Comparison of ENCODE assay signal across 21 cellular contexts in the genomic region with DNA sequence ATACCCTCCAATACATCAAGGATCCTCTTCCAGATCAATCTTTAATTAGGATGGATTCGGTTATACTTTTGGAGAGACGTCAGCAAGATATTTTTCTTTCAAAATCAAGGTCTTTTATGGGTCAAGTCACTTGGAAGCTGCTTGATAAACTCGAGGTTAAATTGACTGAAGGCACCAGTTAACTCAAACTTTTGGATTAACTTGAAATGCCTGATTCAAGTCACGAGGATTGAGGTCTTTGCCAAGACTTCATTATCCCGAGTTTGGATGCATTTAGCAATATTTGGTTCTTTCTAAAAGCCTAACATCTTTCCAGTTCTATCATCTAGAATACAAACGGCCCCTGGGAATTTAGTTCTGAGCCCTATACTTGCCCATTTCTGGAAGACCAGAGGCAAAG.
DNase-seq lines count a peak whose midpoint lies in the region; ATAC-seq and TF ChIP-seq lines count a peak whose summit lies in the region.
"Had no signal": no experiment of that assay in that cellular context is flagged by ENCODE, and none has a peak within 500 bp of the region (broad histone marks: within the 10 kb centered on the region; RNA-seq: fewer than 3 reads in every experiment).

No MANE protein-coding gene starts in this region.

- no peaks in the 10 kb centered on the region for H3K27me3 ChIP-seq in MM.1S (replicated peaks; ENCODE audit: insufficient read depth, low read length)
- no peaks in the 10 kb centered on the region for H3K27me3 ChIP-seq in esophagus squamous epithelium
- H3K27me3 ChIP-seq in rectal smooth muscle tissue (ENCODE audit: control insufficient read depth, insufficient read depth, low read length): no peaks in the 10 kb centered on the region
- no peaks in the 10 kb centered on the region for H3K27me3 ChIP-seq in tibial artery
- H3K27me3 ChIP-seq in naive thymus-derived CD4-positive, alpha-beta T cell (ENCODE audit: control insufficient read depth in 2 of 2, insufficient read depth in 2 of 2, low read length in 2 of 2): no peaks in the 10 kb centered on the region

- H3K36me3 Mint-ChIP-seq in naive thymus-derived CD4-positive, alpha-beta T cell: no peaks in the 10 kb centered on the region
- H3K36me3 Mint-ChIP-seq: CD4-positive, CD25-positive, alpha-beta regulatory T cell had no signal

- intact Hi-C loops in esophagus squamous epithelium (cut with DNase I) (no loop called here), tibial artery (cut with DNase I; ENCODE audit: low total_unique reads) (loop anchor here (5.0 kb wide), 1 partner anchor 73 kb away; no protein-coding TSS in a partner anchor), posterior cingulate gyrus (cut with DNase I) (no loop called here)
- intact Hi-C loops in naive thymus-derived CD4-positive, alpha-beta T cell (cut with micrococcal nuclease): no loop called here

- H3K4me1 Mint-ChIP-seq in naive thymus-derived CD4-positive, alpha-beta T cell: no peaks in the 10 kb centered on the region
- H3K4me1 Mint-ChIP-seq: CD4-positive, CD25-positive, alpha-beta regulatory T cell had no signal

- H3F3A ChIP-seq in MM.1S (ENCODE audit: insufficient read depth, low read length): no peaks in the 10 kb centered on the region

- no peaks in the 10 kb centered on the region for H3K9me3 Mint-ChIP-seq in naive thymus-derived CD4-positive, alpha-beta T cell
- H3K9me3 Mint-ChIP-seq: H9 had no signal

- H3K4me3 ChIP-seq in MM.1S (ENCODE audit: low read length) (no peak overlapping the region), esophagus squamous epithelium (no peak overlapping the region), rectal smooth muscle tissue (ENCODE audit: low read length) (no peak overlapping the region), tibial artery (no peak overlapping the region)
- no peak overlapping the region for H3K4me3 ChIP-seq in naive thymus-derived CD4-positive, alpha-beta T cell (ENCODE audit: low read length)

- no peak for TF ChIP-seq POLR2A in esophagus squamous epithelium (IDR thresholded peaks at IDR 0.05)

- H3K9ac ChIP-seq in MM.1S (ENCODE audit: low read length) (no peak overlapping the region), rectal smooth muscle tissue (ENCODE audit: low read length) (no peak overlapping the region)

- no peaks in the 10 kb centered on the region for H3K9me2 ChIP-seq in MM.1S (replicated peaks; ENCODE audit: insufficient read depth, low read length)

- H3K4me3 Mint-ChIP-seq in naive thymus-derived CD4-positive, alpha-beta T cell: no peak overlapping the region
- H3K4me3 Mint-ChIP-seq: CD4-positive, CD25-positive, alpha-beta regulatory T cell; H9 had no signal

- H3K9me3 ChIP-seq in MM.1S (replicated peaks; ENCODE audit: insufficient read depth, low read length): no peaks in the 10 kb centered on the region
- H3K9me3 ChIP-seq in esophagus squamous epithelium: no peaks in the 10 kb centered on the region
- H3K9me3 ChIP-seq in tibial artery: no peaks in the 10 kb centered on the region
- H3K9me3 ChIP-seq in naive thymus-derived CD4-positive, alpha-beta T cell (ENCODE audit: control insufficient read depth in 2 of 3, low read length in 3 of 3): no peaks in the 10 kb centered on the region
- H3K9me3 ChIP-seq: BE2C had no signal

- H3K4me2 ChIP-seq in MM.1S (ENCODE audit: low read depth, low read length): no peak overlapping the region

- ATAC-seq in naive thymus-derived CD4-positive, alpha-beta T cell: no peak
- ATAC-seq: HepG2 had no signal

- no peaks in the 10 kb centered on the region for H3K36me3 ChIP-seq in MM.1S (replicated peaks; ENCODE audit: insufficient read depth, low read length)
- H3K36me3 ChIP-seq in esophagus squamous epithelium: no peaks in the 10 kb centered on the region
- peaks cover 31% of the 10 kb centered on the region for H3K36me3 ChIP-seq in rectal smooth muscle tissue (ENCODE audit: control insufficient read depth, insufficient read depth, low read length)
- peaks cover 68 to 78% (median 73%) of the 10 kb centered on the region in 3 donors for H3K36me3 ChIP-seq in tibial artery
- H3K36me3 ChIP-seq in naive thymus-derived CD4-positive, alpha-beta T cell (ENCODE audit: control insufficient read depth in 2 of 3, insufficient read depth in 3 of 3, low read length in 3 of 3): no peaks in the 10 kb centered on the region
- H3K36me3 ChIP-seq: BE2C had no signal

- H3K27ac Mint-ChIP-seq in naive thymus-derived CD4-positive, alpha-beta T cell: no peak overlapping the region
- H3K27ac Mint-ChIP-seq: CD4-positive, CD25-positive, alpha-beta regulatory T cell; H9 had no signal

- no peaks in the 10 kb centered on the region for H3K4me1 ChIP-seq in MM.1S (ENCODE audit: low read length)
- H3K4me1 ChIP-seq in esophagus squamous epithelium: peaks cover 0 to 37% (median 11%) of the 10 kb centered on the region in 3 donors
- peaks cover 15% of the 10 kb centered on the region for H3K4me1 ChIP-seq in rectal smooth muscle tissue (ENCODE audit: control insufficient read depth, insufficient read depth, low read length)
- H3K4me1 ChIP-seq in tibial artery: peaks cover 0 to 99% (median 58%) of the 10 kb centered on the region in 4 donors
- no peaks in the 10 kb centered on the region for H3K4me1 ChIP-seq in naive thymus-derived CD4-positive, alpha-beta T cell (ENCODE audit: control insufficient read depth in 2 of 2, insufficient read depth in 2 of 2, low read length in 2 of 2)
- H3K4me1 ChIP-seq: BE2C had no signal

- DNase-seq in MM.1S (no peak), esophagus squamous epithelium (lab: John Stamatoyannopoulos, UW) (no peak), tibial artery (no peak), posterior cingulate gyrus (no peak), amygdala (lab: John Stamatoyannopoulos, UW) (no peak)
- no peak for DNase-seq in naive thymus-derived CD4-positive, alpha-beta T cell
- DNase-seq: BE2C; CD4-positive, CD25-positive, alpha-beta regulatory T cell; COR-L47; DMS 273 treated with DMSO at 0.1 percent for 48 hours; GDM1; H9; KBM-7; MV-4-11; NCI-H187; NCI-H2107; NCI-H510A treated with DMSO at 0.1 percent for 48 hours; NCI-H774; OCI-M1 had no signal

- 44% methylated on average over 6 of the region's 6 CpGs for WGBS in esophagus squamous epithelium, 2 donors

- no peak for TF ChIP-seq CTCF in MM.1S (IDR thresholded peaks at IDR 0.05; ENCODE audit: low read length)
- TF ChIP-seq CTCF in esophagus squamous epithelium (IDR thresholded peaks at IDR 0.05): no peak
- TF ChIP-seq CTCF in tibial artery (IDR thresholded peaks at IDR 0.05): no peak

- POLR2A ChIA-PET in naive thymus-derived CD4-positive, alpha-beta T cell (lab: Charles Lee): no interaction called here

- no peaks in the 10 kb centered on the region for H3K79me2 ChIP-seq in MM.1S (ENCODE audit: low read length)

- no peaks in the 10 kb centered on the region for H4K20me1 ChIP-seq in MM.1S (ENCODE audit: insufficient read depth, low read length)

- CTCF ChIA-PET in naive thymus-derived CD4-positive, alpha-beta T cell (lab: Charles Lee): no interaction called here

- H2AFZ ChIP-seq in MM.1S (ENCODE audit: low read length): peak overlapping the region; percentile 9; the same call in 1 of the 2 replicates

- no peak overlapping the region for H3K27ac ChIP-seq in MM.1S (ENCODE audit: low read length)
- H3K27ac ChIP-seq in esophagus squamous epithelium: peak overlapping the region in 3 of 4 donors; percentile 28 to 54 (median 43)
- peak overlapping the region; percentile 47 for H3K27ac ChIP-seq in rectal smooth muscle tissue (ENCODE audit: low read depth, low read length)
- H3K27ac ChIP-seq in tibial artery: peak overlapping the region; percentile 74 to 76
- no peak overlapping the region for H3K27ac ChIP-seq in naive thymus-derived CD4-positive, alpha-beta T cell (ENCODE audit: low read depth, low read length)

- peaks cover 0 to 14% (median 0%) of the 10 kb centered on the region in 5 donors for H3K27me3 Mint-ChIP-seq in naive thymus-derived CD4-positive, alpha-beta T cell

Comparison
In these comparisons a context has a peak if more than half of its experiments do, and no peak if none do; other contexts are left out.
1. H3K27ac ChIP-seq: peak in esophagus squamous epithelium (3 of 4), rectal smooth muscle tissue (single experiment) and tibial artery (2 of 2); none in MM.1S (single experiment) and naive thymus-derived CD4-positive, alpha-beta T cell (single experiment).